19 cellular contexts compared by ENCODE assay signal in genomic region chr1:74937176-74937575, GRCh38.
DNase-seq lines count a peak whose midpoint lies in the region; ATAC-seq and TF ChIP-seq lines count a peak whose summit lies in the region.
"Had no signal": no experiment of that assay in that cellular context is flagged by ENCODE, and none has a peak within 500 bp of the region (broad histone marks: within the 10 kb centered on the region; RNA-seq: fewer than 3 reads in every experiment).

No MANE protein-coding gene starts in this region.

- TF ChIP-seq CTCF in dorsolateral prefrontal cortex (IDR thresholded peaks at IDR 0.05 in 54 of 56, conservative IDR thresholded peaks at IDR 0.05 in 2 of 56; ENCODE audit: low read depth in 1 of 56, partially characterized antibody in 56 of 56) (no peak), Peyer's patch (IDR thresholded peaks at IDR 0.05) (no peak)

- TF ChIP-seq POLR2A in Peyer's patch (IDR thresholded peaks at IDR 0.05), result no peak

- DNase-seq in COR-L47 (lab: John Stamatoyannopoulos, UW) (peak; percentile 90), NCI-H1105 (lab: John Stamatoyannopoulos, UW) (peak; percentile 79), NCI-H446 treated with DMSO at 0.1 percent for 48 hours (lab: John Stamatoyannopoulos, UW) (peak; percentile 96), fibroblast of peridontal ligament (ENCODE audit: extremely low read depth) (peak; percentile 63), aorta (no peak), dorsolateral prefrontal cortex (no peak), Peyer's patch (no peak), HUDEP-2 (lab: John Stamatoyannopoulos, UW; ENCODE audit: unreplicated experiment in 76 of 76) (no peak)
- DNase-seq: ACHN; activated CD4-positive, alpha-beta T cell treated with anti-CD3 and anti-CD28 coated beads for 1 hour; activated CD8-positive, alpha-beta memory T cell treated with anti-CD3 and anti-CD28 coated beads, Interleukin-2, amount 10 ng/mL, durations not matched to agents 7 days and 5 days; amniotic stem cell; HFFc6; left cardiac atrium; midbrain; stimulated activated naive CD4-positive, alpha-beta T cell; upper lobe of left lung had no signal

- intact Hi-C loops in aorta (cut with DNase I), result no loop called here
- intact Hi-C loops in dorsolateral prefrontal cortex (cut with DNase I), result no loop called here

- H3K4me1 ChIP-seq in aorta (ENCODE audit: control insufficient read depth in 1 of 2, insufficient read depth in 2 of 2, low read length in 2 of 2) (no peaks in the 10 kb centered on the region), Peyer's patch (no peaks in the 10 kb centered on the region)
- H3K4me1 ChIP-seq: SJCRH30, upper lobe of left lung had no signal

- H3K4me3 ChIP-seq in aorta (ENCODE audit: low read length in 2 of 2) (no peak overlapping the region), dorsolateral prefrontal cortex (no peak overlapping the region), Peyer's patch (no peak overlapping the region)
- H3K4me3 ChIP-seq: SJCRH30, upper lobe of left lung had no signal

- no peaks in the 10 kb centered on the region for H3K9me3 ChIP-seq in aorta (ENCODE audit: control insufficient read depth, low read length)
- H3K9me3 ChIP-seq in Peyer's patch, result no peaks in the 10 kb centered on the region
- H3K9me3 ChIP-seq: neutrophil, SJCRH30, upper lobe of left lung had no signal

- no peaks in the 10 kb centered on the region for H3K36me3 ChIP-seq in aorta (ENCODE audit: control insufficient read depth in 1 of 2, insufficient read depth in 2 of 2, low read length in 1 of 2)
- H3K36me3 ChIP-seq in Peyer's patch, result no peaks in the 10 kb centered on the region
- H3K36me3 ChIP-seq: neutrophil, SJCRH30, upper lobe of left lung had no signal

- no peak for ATAC-seq in aorta (ENCODE audit: low FRiP score)
- ATAC-seq: activated CD8-positive, alpha-beta memory T cell treated with anti-CD3 and anti-CD28 coated beads, Interleukin-2, amount 10 ng/mL, durations not matched to agents 7 days and 5 days; left cardiac atrium had no signal

- H3K27ac ChIP-seq in aorta (ENCODE audit: low read depth in 1 of 2, low read length in 2 of 2) (no peak overlapping the region), dorsolateral prefrontal cortex (no peak overlapping the region), Peyer's patch (no peak overlapping the region)
- H3K27ac ChIP-seq: neutrophil, SJCRH30, upper lobe of left lung had no signal

- WGBS in aorta, 2 donors, result 4 to 9% methylated on average over 1 of the region's 1 CpG

- H3K27me3 ChIP-seq in aorta (ENCODE audit: control insufficient read depth in 1 of 2, insufficient read depth in 2 of 2, low read length in 1 of 2) (no peaks in the 10 kb centered on the region), dorsolateral prefrontal cortex (no peaks in the 10 kb centered on the region), Peyer's patch (no peaks in the 10 kb centered on the region)
- H3K27me3 ChIP-seq: neutrophil, SJCRH30, upper lobe of left lung had no signal

Comparison
In these comparisons a context has a peak if more than half of its experiments do, and no peak if none do; other contexts are left out.
1. DNase-seq: peak in COR-L47 (single experiment), NCI-H1105 (single experiment), NCI-H446 treated with DMSO at 0.1 percent for 48 hours (single experiment) and fibroblast of peridontal ligament (single experiment); none in aorta (0 of 2), dorsolateral prefrontal cortex (0 of 10), Peyer's patch (0 of 3) and HUDEP-2 (0 of 76).